Comparison of ENCODE assay signal across 17 cellular contexts in the genomic region with DNA sequence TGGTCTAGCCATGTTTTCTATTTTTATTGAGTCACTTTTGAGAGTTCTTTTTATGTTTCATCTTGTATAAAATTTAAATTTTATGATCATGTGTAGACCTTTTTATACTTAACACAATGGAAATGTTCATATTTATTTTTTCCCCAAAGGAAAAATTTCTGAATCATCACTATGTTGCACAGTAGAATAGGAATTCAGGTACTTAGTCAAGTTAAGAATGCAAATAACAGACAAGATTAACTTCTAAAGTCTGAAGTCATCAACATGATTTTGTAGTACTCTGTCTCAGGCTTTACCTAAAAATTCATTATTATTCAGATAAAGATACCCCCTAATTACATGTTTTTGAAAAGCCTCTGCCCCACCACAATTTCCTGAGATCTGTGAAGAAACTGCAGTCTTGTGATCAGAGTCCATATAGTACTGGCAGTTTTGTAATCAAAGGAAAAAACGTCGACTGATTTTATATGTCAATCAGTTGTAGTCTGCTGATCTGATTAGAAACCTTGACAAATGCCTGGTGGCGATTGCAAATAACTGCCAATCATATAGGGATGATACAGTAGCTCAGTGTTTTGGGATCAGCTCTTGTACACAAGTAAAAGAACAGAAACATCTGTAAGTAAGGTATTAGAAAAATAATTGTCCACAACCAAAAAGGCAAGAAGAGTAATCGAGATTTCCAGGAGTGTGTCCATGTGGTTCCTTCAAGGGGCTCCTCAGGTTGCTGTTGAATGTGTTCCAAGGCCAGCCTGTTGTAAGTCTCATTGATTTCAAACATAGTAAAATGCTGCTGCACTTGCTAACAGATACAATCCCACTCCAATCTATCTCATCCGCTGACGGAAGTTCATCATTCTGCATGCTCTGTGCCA.
"Had no signal": no experiment of that assay in that cellular context is flagged by ENCODE, and none has a peak within 500 bp of the region (broad histone marks: within the 10 kb centered on the region; RNA-seq: fewer than 3 reads in every experiment).

No MANE protein-coding gene starts in this region.

- H3K27me3 ChIP-seq: brain microvascular endothelial cell, esophagus muscularis mucosa, heart right ventricle had no signal

- ATAC-seq: heart right ventricle; natural killer cell treated with Interleukin-12 subunit alpha and Interleukin-12 subunit beta and Interleukin-15 and Interleukin-18, amount 100 ng/mL, for 72 hours had no signal

- H3K27ac Mint-ChIP-seq: activated B cell treated with CpG ODN at 0.5 μM for 24 hours; activated CD4-positive, alpha-beta memory T cell treated with anti-CD3 and anti-CD28 coated beads for 36 hours; activated naive CD8-positive, alpha-beta T cell treated with anti-CD3 and anti-CD28 coated beads, Interleukin-2, amount 10 ng/mL, durations not matched to agents 7 days and 5 days; immature natural killer cell; mesothelial cell of epicardium; natural killer cell treated with Interleukin-12 subunit alpha and Interleukin-12 subunit beta and Interleukin-15 and Interleukin-18, amount 100 ng/mL, for 72 hours; T-helper 2 cell treated with Interferon-gamma antibody and Interleukin-4, amounts not matched to agents 5 μg/mL and 100 μg/mL, for 36 hours had no signal

- H3K9me3 Mint-ChIP-seq: activated B cell treated with CpG ODN at 0.5 μM for 24 hours; activated CD4-positive, alpha-beta memory T cell treated with anti-CD3 and anti-CD28 coated beads for 36 hours; activated naive CD8-positive, alpha-beta T cell treated with anti-CD3 and anti-CD28 coated beads, Interleukin-2, amount 10 ng/mL, durations not matched to agents 7 days and 5 days; central memory CD8-positive, alpha-beta T cell; immature natural killer cell; mesothelial cell of epicardium; natural killer cell treated with Interleukin-12 subunit alpha and Interleukin-12 subunit beta and Interleukin-15 and Interleukin-18, amount 100 ng/mL, for 72 hours; T-helper 2 cell treated with Interferon-gamma antibody and Interleukin-4, amounts not matched to agents 5 μg/mL and 100 μg/mL, for 36 hours had no signal

- H3K4me3 ChIP-seq: esophagus muscularis mucosa, heart right ventricle had no signal

- H3K27ac ChIP-seq: brain microvascular endothelial cell, esophagus muscularis mucosa, heart right ventricle had no signal

- DNase-seq: activated B cell treated with CpG ODN at 0.5 μM for 24 hours; activated CD4-positive, alpha-beta memory T cell treated with anti-CD3 and anti-CD28 coated beads for 36 hours; activated CD4-positive, alpha-beta T cell treated with anti-CD3 and anti-CD28 coated beads for 4 hours; activated naive CD4-positive, alpha-beta T cell; activated naive CD8-positive, alpha-beta T cell treated with anti-CD3 and anti-CD28 coated beads, Interleukin-2, amount 10 ng/mL, durations not matched to agents 7 days and 5 days; activated T-cell treated with anti-CD3 and anti-CD28 coated beads for 4 hours; brain microvascular endothelial cell; cortex of kidney; heart right ventricle; immature natural killer cell; posterior cingulate gyrus; stimulated activated naive CD4-positive, alpha-beta T cell had no signal

- H3K9me3 ChIP-seq: esophagus muscularis mucosa, heart right ventricle had no signal

- H3K4me1 Mint-ChIP-seq: activated B cell treated with CpG ODN at 0.5 μM for 24 hours; activated naive CD8-positive, alpha-beta T cell treated with anti-CD3 and anti-CD28 coated beads, Interleukin-2, amount 10 ng/mL, durations not matched to agents 7 days and 5 days; central memory CD8-positive, alpha-beta T cell; immature natural killer cell had no signal

- H3K4me1 ChIP-seq: heart right ventricle had no signal

- H3K4me3 Mint-ChIP-seq: activated B cell treated with CpG ODN at 0.5 μM for 24 hours; activated CD4-positive, alpha-beta memory T cell treated with anti-CD3 and anti-CD28 coated beads for 36 hours; activated naive CD8-positive, alpha-beta T cell treated with anti-CD3 and anti-CD28 coated beads, Interleukin-2, amount 10 ng/mL, durations not matched to agents 7 days and 5 days; central memory CD8-positive, alpha-beta T cell; immature natural killer cell; mesothelial cell of epicardium; natural killer cell treated with Interleukin-12 subunit alpha and Interleukin-12 subunit beta and Interleukin-15 and Interleukin-18, amount 100 ng/mL, for 72 hours; T-helper 2 cell treated with Interferon-gamma antibody and Interleukin-4, amounts not matched to agents 5 μg/mL and 100 μg/mL, for 36 hours had no signal

- H3K36me3 Mint-ChIP-seq: activated CD4-positive, alpha-beta memory T cell treated with anti-CD3 and anti-CD28 coated beads for 36 hours; activated naive CD8-positive, alpha-beta T cell treated with anti-CD3 and anti-CD28 coated beads, Interleukin-2, amount 10 ng/mL, durations not matched to agents 7 days and 5 days; immature natural killer cell; mesothelial cell of epicardium; natural killer cell treated with Interleukin-12 subunit alpha and Interleukin-12 subunit beta and Interleukin-15 and Interleukin-18, amount 100 ng/mL, for 72 hours had no signal

- H3K36me3 ChIP-seq: brain microvascular endothelial cell, esophagus muscularis mucosa, heart right ventricle had no signal
